8 cellular contexts compared by ENCODE assay signal in genomic region chr18:76495435-76496199, GRCh38. TPM values are rescaled to one million over a fixed set of nuclear protein-coding genes. Genes with fewer than 3 reads are reported as not detected.
DNase-seq lines count a peak whose midpoint lies in the region; ATAC-seq and TF ChIP-seq lines count a peak whose summit lies in the region.

No MANE protein-coding gene starts in this region.

- ATAC-seq in GM18505 (IDR thresholded peaks at IDR 0.05; ENCODE audit: unreplicated experiment) (peak; percentile 10), left cardiac atrium (peak in 1 of 2 donors; percentile 23), GM21360 (IDR thresholded peaks at IDR 0.05; ENCODE audit: unreplicated experiment) (no peak), GM19463 (IDR thresholded peaks at IDR 0.05; ENCODE audit: unreplicated experiment) (no peak)

- peak overlapping the region; percentile 75 for H3K4me3 Mint-ChIP-seq in activated naive CD4-positive, alpha-beta T cell treated with anti-CD3 and anti-CD28 coated beads, Interleukin-2, amount 10 ng/mL, durations not matched to agents 7 days and 5 days
- H3K4me3 Mint-ChIP-seq in progenitor cell of endocrine pancreas (ENCODE audit: low read depth) = peak overlapping the region; percentile 95

- peak overlapping the region; percentile 78 for H3K4me3 ChIP-seq in AG04449 (ENCODE audit: low read depth, low read length)

- intact Hi-C loops in left cardiac atrium (cut with DNase I) = no loop called here

- peaks cover 36% of the 10 kb centered on the region for H3K4me1 Mint-ChIP-seq in activated naive CD4-positive, alpha-beta T cell treated with anti-CD3 and anti-CD28 coated beads, Interleukin-2, amount 10 ng/mL, durations not matched to agents 7 days and 5 days
- peaks cover 14% of the 10 kb centered on the region for H3K4me1 Mint-ChIP-seq in progenitor cell of endocrine pancreas (ENCODE audit: low read depth)

- CTCF ChIA-PET in AG04449 (lab: Yijun Ruan, JAX) = no interaction called here
- CTCF ChIA-PET in activated naive CD4-positive, alpha-beta T cell treated with anti-CD3 and anti-CD28 coated beads, Interleukin-2, amount 10 ng/mL, durations not matched to agents 7 days and 5 days (lab: Charles Lee) = no interaction called here

- no peaks in the 10 kb centered on the region for H3K9me3 Mint-ChIP-seq in activated naive CD4-positive, alpha-beta T cell treated with anti-CD3 and anti-CD28 coated beads, Interleukin-2, amount 10 ng/mL, durations not matched to agents 7 days and 5 days
- H3K9me3 Mint-ChIP-seq in progenitor cell of endocrine pancreas (ENCODE audit: low read depth) = no peaks in the 10 kb centered on the region

- H3K36me3 Mint-ChIP-seq in activated naive CD4-positive, alpha-beta T cell treated with anti-CD3 and anti-CD28 coated beads, Interleukin-2, amount 10 ng/mL, durations not matched to agents 7 days and 5 days = peaks cover 4% of the 10 kb centered on the region
- no peaks in the 10 kb centered on the region for H3K36me3 Mint-ChIP-seq in progenitor cell of endocrine pancreas (ENCODE audit: insufficient read depth)

- H3K27ac Mint-ChIP-seq in activated naive CD4-positive, alpha-beta T cell treated with anti-CD3 and anti-CD28 coated beads, Interleukin-2, amount 10 ng/mL, durations not matched to agents 7 days and 5 days = peak overlapping the region; percentile 45
- peak overlapping the region; percentile 99 for H3K27ac Mint-ChIP-seq in progenitor cell of endocrine pancreas

- POLR2A ChIA-PET in AG04449 (lab: Yijun Ruan, JAX) = no interaction called here

- DNase-seq in AG04449 (ENCODE audit: low read depth, low spot score) = no peak
- peak; percentile 53 for DNase-seq in NCI-H1417 treated with DMSO at 0.1 percent for 48 hours (lab: John Stamatoyannopoulos, UW)
- no peak for DNase-seq in activated naive CD4-positive, alpha-beta T cell treated with anti-CD3 and anti-CD28 coated beads, Interleukin-2, amount 10 ng/mL, durations not matched to agents 7 days and 5 days
- DNase-seq in left cardiac atrium = peak; percentile 57
- peak; percentile 37 for DNase-seq in progenitor cell of endocrine pancreas (ENCODE audit: low spot score, unreplicated experiment)

- no peak for TF ChIP-seq CTCF in AG04449 (IDR thresholded peaks at IDR 0.05; ENCODE audit: insufficient read depth, low read length, missing control alignments)
- peak; percentile 24 for TF ChIP-seq CTCF in progenitor cell of endocrine pancreas (IDR thresholded peaks at IDR 0.05; ENCODE audit: unreplicated experiment)

- peaks cover 70% of the 10 kb centered on the region for H3K27me3 Mint-ChIP-seq in activated naive CD4-positive, alpha-beta T cell treated with anti-CD3 and anti-CD28 coated beads, Interleukin-2, amount 10 ng/mL, durations not matched to agents 7 days and 5 days
- H3K27me3 Mint-ChIP-seq in progenitor cell of endocrine pancreas = no peaks in the 10 kb centered on the region

- peak; percentile 71 for TF ChIP-seq POLR2A in GM18505 (IDR thresholded peaks at IDR 0.05; ENCODE audit: borderline replicate concordance, extremely low read depth, insufficient read depth, insufficient read length)

RNA-seq across cellular contexts. Expression of gene ZNF516, which starts 0.6 kb away (rescaled TPM):
- total RNA-seq in left cardiac atrium (10 to 100 TPM; 14.9 to 15.7 TPM), progenitor cell of endocrine pancreas (106 and 108 TPM in 2 replicates)

Comparison
In these comparisons a context has a peak if more than half of its experiments do, and no peak if none do; other contexts are left out.
1. DNase-seq: peak in NCI-H1417 treated with DMSO at 0.1 percent for 48 hours (single experiment), left cardiac atrium (single experiment) and progenitor cell of endocrine pancreas (single experiment); none in AG04449 (single experiment) and activated naive CD4-positive, alpha-beta T cell treated with anti-CD3 and anti-CD28 coated beads, Interleukin-2, amount 10 ng/mL, durations not matched to agents 7 days and 5 days (single experiment).